Comparison of ENCODE assay signal across 26 cellular contexts in genomic region chr7:70104243-70104642, GRCh38.
DNase-seq lines count a peak whose midpoint lies in the region; FAIRE-seq and TF ChIP-seq lines count a peak whose summit lies in the region.
"Had no signal": no experiment of that assay in that cellular context is flagged by ENCODE, and none has a peak within 500 bp of the region (broad histone marks: within the 10 kb centered on the region; RNA-seq: fewer than 3 reads in every experiment).

No MANE protein-coding gene starts in this region.

- H3K9ac ChIP-seq in SK-N-MC (ENCODE audit: insufficient read length): no peak overlapping the region
- H3K9ac ChIP-seq: BLaER1 treated with 17β-estradiol and CSF1 and Interleukin-3, amounts not matched to agents 10 nM and 100 nM had no signal

- TF ChIP-seq CTCF in AG10803 (conservative IDR thresholded peaks at IDR 0.05; ENCODE audit: low read length) (no peak), fibroblast of villous mesenchyme (IDR thresholded peaks at IDR 0.05; ENCODE audit: insufficient read depth, low read depth, low read length) (no peak)

- FAIRE-seq in endometrium (lab: Jason Lieb, UNC): peak; percentile 99
- FAIRE-seq: GM12892, GM19239, H54, HepG2 had no signal

- no peak overlapping the region for H3K27ac Mint-ChIP-seq in immature natural killer cell
- H3K27ac Mint-ChIP-seq: CD4-positive, alpha-beta memory T cell had no signal

- H3K27ac ChIP-seq in SK-N-MC: peak overlapping the region; percentile 57; the same call in 1 of the 2 replicates
- H3K27ac ChIP-seq: BLaER1 treated with 17β-estradiol and CSF1 and Interleukin-3, amounts not matched to agents 10 nM and 100 nM; PC-9; SJSA1 had no signal

- no peaks in the 10 kb centered on the region for H3K9me3 Mint-ChIP-seq in immature natural killer cell
- H3K9me3 Mint-ChIP-seq: CD4-positive, alpha-beta memory T cell had no signal

- no peaks in the 10 kb centered on the region for H3K9me3 ChIP-seq in SK-N-MC (ENCODE audit: low read depth, low read length)
- H3K9me3 ChIP-seq: BLaER1 treated with 17β-estradiol and CSF1 and Interleukin-3, amounts not matched to agents 10 nM and 100 nM; SJSA1 had no signal

- H3K36me3 ChIP-seq in SK-N-MC (ENCODE audit: insufficient read depth, low read length): no peaks in the 10 kb centered on the region
- H3K36me3 ChIP-seq: BLaER1 treated with 17β-estradiol and CSF1 and Interleukin-3, amounts not matched to agents 10 nM and 100 nM; SJSA1 had no signal

- H3K36me3 Mint-ChIP-seq in immature natural killer cell: no peaks in the 10 kb centered on the region
- H3K36me3 Mint-ChIP-seq: CD4-positive, alpha-beta memory T cell had no signal

- H3K27me3 Mint-ChIP-seq in immature natural killer cell (ENCODE audit: low read depth in 3 of 3): peaks cover 2 to 4% (median 2%) of the 10 kb centered on the region in 3 donors
- H3K27me3 Mint-ChIP-seq: CD4-positive, alpha-beta memory T cell had no signal

- no peak overlapping the region for H3K4me3 ChIP-seq in AG10803 (ENCODE audit: low read length)
- H3K4me3 ChIP-seq in SK-N-MC: peak overlapping the region; percentile 36
- no peak overlapping the region for H3K4me3 ChIP-seq in fibroblast of villous mesenchyme (ENCODE audit: low read depth, low read length)
- H3K4me3 ChIP-seq: BLaER1 treated with 17β-estradiol and CSF1 and Interleukin-3, amounts not matched to agents 10 nM and 100 nM; PC-9; SJSA1 had no signal

- no peaks in the 10 kb centered on the region for H3K4me1 Mint-ChIP-seq in immature natural killer cell
- H3K4me1 Mint-ChIP-seq: CD4-positive, alpha-beta memory T cell had no signal

- no peak overlapping the region for H3K4me3 Mint-ChIP-seq in immature natural killer cell
- H3K4me3 Mint-ChIP-seq: CD4-positive, alpha-beta memory T cell had no signal

- peak; percentile 81 for DNase-seq in AG10803 (ENCODE audit: low read depth)
- DNase-seq in SK-N-MC (ENCODE audit: low read depth, low spot score): peak; percentile 58
- DNase-seq in fibroblast of villous mesenchyme (ENCODE audit: low read depth): peak; percentile 11
- no peak for DNase-seq in immature natural killer cell
- DNase-seq in LoVo (ENCODE audit: low spot score): no peak
- DNase-seq in activated CD4-positive, alpha-beta T cell treated with anti-CD3 and anti-CD28 coated beads, Interleukin-2, amount 50 U/mL, for 1 hour: no peak
- DNase-seq: AML-193; CD4-positive, alpha-beta memory T cell; COR-L47; DMS79 treated with DMSO at 0.1 percent for 48 hours; GF-D8; Karpas-422; NCI-H1092 treated with DMSO at 0.1 percent for 48 hours; NCI-H1436 treated with DMSO at 0.1 percent for 48 hours; NCI-H187 treated with DMSO at 0.1 percent for 48 hours; NCI-H2107; NCI-H2227 treated with DMSO at 0.1 percent for 48 hours; NCI-H526 treated with DMSO at 0.1 percent for 48 hours; PC-9 had no signal

Comparison
In these comparisons a context has a peak if more than half of its experiments do, and no peak if none do; other contexts are left out.
1. DNase-seq: peak in AG10803 (single experiment), SK-N-MC (single experiment) and fibroblast of villous mesenchyme (single experiment); none in immature natural killer cell (0 of 3), LoVo (single experiment) and activated CD4-positive, alpha-beta T cell treated with anti-CD3 and anti-CD28 coated beads, Interleukin-2, amount 50 U/mL, for 1 hour (single experiment).